In the genomic region with DNA sequence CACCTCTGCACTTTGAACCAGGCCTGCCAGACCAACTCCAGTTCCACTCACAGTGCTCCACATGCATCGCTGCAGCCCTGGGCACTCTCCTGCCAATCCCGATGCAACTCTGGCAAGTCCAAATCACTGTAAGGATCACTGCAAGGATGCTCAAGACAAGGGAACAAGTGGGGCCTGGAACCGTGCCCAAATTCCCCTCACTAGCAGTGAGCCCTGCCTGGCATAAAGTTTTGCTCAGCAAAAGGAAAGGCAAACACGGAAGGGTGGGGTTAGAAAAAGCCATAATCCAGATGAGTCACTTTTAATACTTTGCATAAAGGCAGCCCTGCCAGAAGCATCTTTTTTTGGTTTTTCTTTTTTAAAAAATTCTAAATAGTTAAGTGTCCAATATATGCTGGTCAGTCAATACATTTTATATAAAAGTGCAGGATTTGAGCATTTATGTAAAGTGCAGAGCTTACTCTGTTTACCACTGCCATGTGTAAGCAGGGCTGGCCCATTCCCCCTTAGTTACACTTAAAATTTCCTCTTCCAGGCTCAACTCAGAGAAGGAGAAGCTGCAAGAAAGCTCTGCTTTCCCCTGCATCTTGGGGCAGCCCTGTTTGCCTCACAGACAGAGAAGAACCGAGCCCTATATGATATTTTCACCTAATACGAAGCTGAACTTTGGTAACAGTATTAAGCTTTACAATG, we compare ENCODE assay signal across 9 cellular contexts.
DNase-seq lines count a peak whose midpoint lies in the region; ATAC-seq, FAIRE-seq and TF ChIP-seq lines count a peak whose summit lies in the region.
"Had no signal": no experiment of that assay in that cellular context is flagged by ENCODE, and none has a peak within 500 bp of the region (broad histone marks: within the 10 kb centered on the region; RNA-seq: fewer than 3 reads in every experiment).

No MANE protein-coding gene starts in this region.

- H3K36me3 Mint-ChIP-seq in activated CD4-positive, alpha-beta T cell treated with anti-CD3 and anti-CD28 coated beads for 36 hours (ENCODE audit: low read depth): no peaks in the 10 kb centered on the region

- intact Hi-C loops in activated CD4-positive, alpha-beta T cell treated with anti-CD3 and anti-CD28 coated beads for 36 hours (cut with DNase I, micrococcal nuclease): no loop called here

- CTCF ChIA-PET in A549 (lab: Yijun Ruan, JAX): interaction anchor here (0.9 to 1.5 kb wide), 2 partner anchors 61 to 62 kb away, joined by 3 to 4 read pairs; no protein-coding TSS in a partner anchor
- CTCF ChIA-PET in activated CD4-positive, alpha-beta T cell treated with anti-CD3 and anti-CD28 coated beads for 36 hours (lab: Charles Lee): interaction anchor here (0.6 to 1.6 kb wide), 2 partner anchors 21 to 45 kb away, joined by 4 to 6 read pairs; no protein-coding TSS in a partner anchor

- H3K4me3 Mint-ChIP-seq in activated CD4-positive, alpha-beta T cell treated with anti-CD3 and anti-CD28 coated beads for 36 hours: no peak overlapping the region
- H3K4me3 Mint-ChIP-seq: stimulated activated naive CD8-positive, alpha-beta T cell treated with anti-CD3 and anti-CD28 coated beads, Interleukin-15, Interleukin-2, amounts not matched to agents 100 ng/mL and 50 ng/mL, for 24 hours had no signal

- ATAC-seq in A549: peak; percentile 54 to 72; a peak in 5 of 6 replicates
- ATAC-seq in HG03025 (IDR thresholded peaks at IDR 0.05; ENCODE audit: low FRiP score, unreplicated experiment): no peak
- ATAC-seq in HG03280 (IDR thresholded peaks at IDR 0.05; ENCODE audit: unreplicated experiment): no peak
- no peak for ATAC-seq in activated CD4-positive, alpha-beta T cell treated with anti-CD3 and anti-CD28 coated beads for 36 hours

- H3K4me1 ChIP-seq in A549: peaks cover 43% of the 10 kb centered on the region

- TF ChIP-seq CTCF in A549 (IDR thresholded peaks at IDR 0.05): no peak

- no peak overlapping the region for H3K27ac Mint-ChIP-seq in activated CD4-positive, alpha-beta T cell treated with anti-CD3 and anti-CD28 coated beads for 36 hours
- H3K27ac Mint-ChIP-seq: stimulated activated naive CD8-positive, alpha-beta T cell treated with anti-CD3 and anti-CD28 coated beads, Interleukin-15, Interleukin-2, amounts not matched to agents 100 ng/mL and 50 ng/mL, for 24 hours had no signal

- no peak for TF ChIP-seq EP300 in A549 (IDR thresholded peaks at IDR 0.05)

- no peak for FAIRE-seq in A549 (lab: Jason Lieb, UNC)

- POLR2A ChIA-PET in A549 (lab: Yijun Ruan, JAX): no interaction called here
- POLR2A ChIA-PET in activated CD4-positive, alpha-beta T cell treated with anti-CD3 and anti-CD28 coated beads for 36 hours (lab: Charles Lee): no interaction called here

- H3K27me3 Mint-ChIP-seq in activated CD4-positive, alpha-beta T cell treated with anti-CD3 and anti-CD28 coated beads for 36 hours: no peaks in the 10 kb centered on the region
- H3K27me3 Mint-ChIP-seq: stimulated activated naive CD8-positive, alpha-beta T cell treated with anti-CD3 and anti-CD28 coated beads, Interleukin-15, Interleukin-2, amounts not matched to agents 100 ng/mL and 50 ng/mL, for 24 hours had no signal

- DNase-seq in A549 (ENCODE audit: low read depth in 1 of 2, low spot score in 1 of 2): peak in 1 of 2 experiments; percentile 35
- DNase-seq in HCEC 1CT: peak; percentile 49
- DNase-seq in activated effector memory CD4-positive, alpha-beta T cell treated with Interleukin-2 at 50 U/mL for 16 hours: peak; percentile 29
- peak; percentile 81 for DNase-seq in kidney tubule cell (ENCODE audit: low spot score)
- DNase-seq in activated CD4-positive, alpha-beta T cell treated with anti-CD3 and anti-CD28 coated beads for 36 hours: no peak
- DNase-seq in putamen (ENCODE audit: low spot score): no peak

- peaks cover 19% of the 10 kb centered on the region for H3K4me1 Mint-ChIP-seq in activated CD4-positive, alpha-beta T cell treated with anti-CD3 and anti-CD28 coated beads for 36 hours

- peak overlapping the region; percentile 27 to 75; a peak in 4 of 6 replicates for H3K27ac ChIP-seq in A549

- no peak overlapping the region for H3K4me3 ChIP-seq in A549

- 40% methylated on average over 6 of the region's 6 CpGs for WGBS in A549 (ENCODE audit: missing lambda C conversion rate)

- no peak for TF ChIP-seq POLR2A in A549 (IDR thresholded peaks at IDR 0.05; ENCODE audit: low read length)

- H3K9me3 ChIP-seq in A549: no peaks in the 10 kb centered on the region

- H3K9me3 Mint-ChIP-seq in activated CD4-positive, alpha-beta T cell treated with anti-CD3 and anti-CD28 coated beads for 36 hours (ENCODE audit: low read depth): no peaks in the 10 kb centered on the region
- H3K9me3 Mint-ChIP-seq: stimulated activated naive CD8-positive, alpha-beta T cell treated with anti-CD3 and anti-CD28 coated beads, Interleukin-15, Interleukin-2, amounts not matched to agents 100 ng/mL and 50 ng/mL, for 24 hours had no signal

- peak overlapping the region; percentile 68 for H3K4me2 ChIP-seq in A549

- TF ChIP-seq RAD21 in A549 (conservative IDR thresholded peaks at IDR 0.05 in 1 of 2, IDR thresholded peaks at IDR 0.05 in 1 of 2): no peak

TF ChIP-seq in A549, 52 proteins besides CTCF, POLR2A, EP300 and RAD21:
- TF ChIP-seq RARB (CRISPR knock-in tag; IDR thresholded peaks at IDR 0.05) (no peak), ESRRA (IDR thresholded peaks at IDR 0.05; ENCODE audit: borderline replicate concordance, low read length) (no peak), FOSL2 (IDR thresholded peaks at IDR 0.05) (no peak), FOSL2 (CRISPR knock-in tag; IDR thresholded peaks at IDR 0.05) (peak; percentile 53; the same call in 1 of the 2 replicates), KDM1A (IDR thresholded peaks at IDR 0.05; ENCODE audit: low read depth) (no peak), FOXS1 (CRISPR knock-in tag; IDR thresholded peaks at IDR 0.05) (no peak), JUNB (IDR thresholded peaks at IDR 0.05) (peak; percentile 22; the same call in 1 of the 2 replicates), TP53 (CRISPR knock-in tag; IDR thresholded peaks at IDR 0.05) (no peak)
- TF ChIP-seq, protein P1, sequence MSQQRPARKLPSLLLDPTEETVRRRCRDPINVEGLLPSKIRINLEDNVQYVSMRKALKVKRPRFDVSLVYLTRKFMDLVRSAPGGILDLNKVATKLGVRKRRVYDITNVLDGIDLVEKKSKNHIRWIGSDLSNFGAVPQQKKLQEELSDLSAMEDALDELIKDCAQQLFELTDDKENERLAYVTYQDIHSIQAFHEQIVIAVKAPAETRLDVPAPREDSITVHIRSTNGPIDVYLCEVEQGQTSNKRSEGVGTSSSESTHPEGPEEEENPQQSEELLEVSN (IDR thresholded peaks at IDR 0.05; ENCODE audit: borderline replicate concordance, low read depth): no peak
- TF ChIP-seq, protein P2, sequence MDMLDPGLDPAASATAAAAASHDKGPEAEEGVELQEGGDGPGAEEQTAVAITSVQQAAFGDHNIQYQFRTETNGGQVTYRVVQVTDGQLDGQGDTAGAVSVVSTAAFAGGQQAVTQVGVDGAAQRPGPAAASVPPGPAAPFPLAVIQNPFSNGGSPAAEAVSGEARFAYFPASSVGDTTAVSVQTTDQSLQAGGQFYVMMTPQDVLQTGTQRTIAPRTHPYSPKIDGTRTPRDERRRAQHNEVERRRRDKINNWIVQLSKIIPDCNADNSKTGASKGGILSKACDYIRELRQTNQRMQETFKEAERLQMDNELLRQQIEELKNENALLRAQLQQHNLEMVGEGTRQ (IDR thresholded peaks at IDR 0.05): no peak

Comparison
In these comparisons a context has a peak if more than half of its experiments do, and no peak if none do; other contexts are left out.
1. ATAC-seq: peak in A549 (2 of 2); none in HG03025 (single experiment), HG03280 (single experiment) and activated CD4-positive, alpha-beta T cell treated with anti-CD3 and anti-CD28 coated beads for 36 hours (single experiment).
2. DNase-seq: peak in HCEC 1CT (single experiment), activated effector memory CD4-positive, alpha-beta T cell treated with Interleukin-2 at 50 U/mL for 16 hours (single experiment) and kidney tubule cell (single experiment); none in activated CD4-positive, alpha-beta T cell treated with anti-CD3 and anti-CD28 coated beads for 36 hours (single experiment) and putamen (single experiment).